1 cellular context compared by ENCODE assay signal in genomic region chr11:69355959-69356702, GRCh38.
TF ChIP-seq lines count a peak whose summit lies in the region.

No MANE protein-coding gene starts in this region.

TF ChIP-seq in WTC11, 78 proteins besides CTCF, POLR2A, EP300 and RAD21 (continued from another document):
- TF ChIP-seq, protein P1, sequence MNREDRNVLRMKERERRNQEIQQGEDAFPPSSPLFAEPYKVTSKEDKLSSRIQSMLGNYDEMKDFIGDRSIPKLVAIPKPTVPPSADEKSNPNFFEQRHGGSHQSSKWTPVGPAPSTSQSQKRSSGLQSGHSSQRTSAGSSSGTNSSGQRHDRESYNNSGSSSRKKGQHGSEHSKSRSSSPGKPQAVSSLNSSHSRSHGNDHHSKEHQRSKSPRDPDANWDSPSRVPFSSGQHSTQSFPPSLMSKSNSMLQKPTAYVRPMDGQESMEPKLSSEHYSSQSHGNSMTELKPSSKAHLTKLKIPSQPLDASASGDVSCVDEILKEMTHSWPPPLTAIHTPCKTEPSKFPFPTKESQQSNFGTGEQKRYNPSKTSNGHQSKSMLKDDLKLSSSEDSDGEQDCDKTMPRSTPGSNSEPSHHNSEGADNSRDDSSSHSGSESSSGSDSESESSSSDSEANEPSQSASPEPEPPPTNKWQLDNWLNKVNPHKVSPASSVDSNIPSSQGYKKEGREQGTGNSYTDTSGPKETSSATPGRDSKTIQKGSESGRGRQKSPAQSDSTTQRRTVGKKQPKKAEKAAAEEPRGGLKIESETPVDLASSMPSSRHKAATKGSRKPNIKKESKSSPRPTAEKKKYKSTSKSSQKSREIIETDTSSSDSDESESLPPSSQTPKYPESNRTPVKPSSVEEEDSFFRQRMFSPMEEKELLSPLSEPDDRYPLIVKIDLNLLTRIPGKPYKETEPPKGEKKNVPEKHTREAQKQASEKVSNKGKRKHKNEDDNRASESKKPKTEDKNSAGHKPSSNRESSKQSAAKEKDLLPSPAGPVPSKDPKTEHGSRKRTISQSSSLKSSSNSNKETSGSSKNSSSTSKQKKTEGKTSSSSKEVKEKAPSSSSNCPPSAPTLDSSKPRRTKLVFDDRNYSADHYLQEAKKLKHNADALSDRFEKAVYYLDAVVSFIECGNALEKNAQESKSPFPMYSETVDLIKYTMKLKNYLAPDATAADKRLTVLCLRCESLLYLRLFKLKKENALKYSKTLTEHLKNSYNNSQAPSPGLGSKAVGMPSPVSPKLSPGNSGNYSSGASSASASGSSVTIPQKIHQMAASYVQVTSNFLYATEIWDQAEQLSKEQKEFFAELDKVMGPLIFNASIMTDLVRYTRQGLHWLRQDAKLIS (CRISPR knock-in tag; IDR thresholded peaks at IDR 0.05; ENCODE audit: borderline replicate concordance), result no peak
